20 cellular contexts compared by ENCODE assay signal in genomic region chr5:131685514-131686171, GRCh38. TPM values are rescaled to one million over a fixed set of nuclear protein-coding genes. Genes with fewer than 3 reads are reported as not detected.
DNase-seq lines count a peak whose midpoint lies in the region; ATAC-seq and TF ChIP-seq lines count a peak whose summit lies in the region.
"Had no signal": no experiment of that assay in that cellular context is flagged by ENCODE, and none has a peak within 500 bp of the region (broad histone marks: within the 10 kb centered on the region; RNA-seq: fewer than 3 reads in every experiment).

No MANE protein-coding gene starts in this region.

- POLR2A ChIA-PET in Panc1 (lab: Charles Lee), result no interaction called here

- H3K36me3 Mint-ChIP-seq in memory B cell, result peaks cover 21% of the 10 kb centered on the region

- BruUV-seq in Panc1 (replicated peaks; lab: Mats Ljungman, UMichigan), result no TSS peak

- no peak overlapping the region for H3K4me3 ChIP-seq in Panc1 (ENCODE audit: low read depth in 2 of 2, low read length in 2 of 2)
- H3K4me3 ChIP-seq in fibroblast of mammary gland (ENCODE audit: control insufficient read depth, low read depth, low read length), result no peak overlapping the region
- H3K4me3 ChIP-seq: PC-9, SK-N-MC had no signal

- no peak for DNase-seq in Panc1 (ENCODE audit: low read depth, low spot score)
- DNase-seq in fibroblast of mammary gland (ENCODE audit: low read depth), result peak; percentile 21
- no peak for DNase-seq in memory B cell (ENCODE audit: low spot score in 2 of 2)
- no peak for DNase-seq in NCI-H2107 (lab: John Stamatoyannopoulos, UW)
- no peak for DNase-seq in NCI-H1436 treated with DMSO at 0.1 percent for 48 hours (lab: John Stamatoyannopoulos, UW)
- DNase-seq: Calu3; CD4-positive, alpha-beta T cell; DMS53; H9; KG1; NCI-H1417 treated with DMSO at 0.1 percent for 48 hours; NCI-H2029 treated with DMSO at 0.1 percent for 48 hours; NCI-H748 treated with DMSO at 0.1 percent for 48 hours; PC-9 had no signal

- in situ Hi-C loops in Panc1 (cut with HindIII; ENCODE audit: low pct_unique_long_range_greater_than_20kb, low sequenced_read_pairs), result no loop called here

- H3K4me3 Mint-ChIP-seq in memory B cell, result no peak overlapping the region
- H3K4me3 Mint-ChIP-seq: B cell; CD4-positive, alpha-beta T cell; H9 had no signal

- peak; percentile 42; the same call in 1 of the 2 replicates for ATAC-seq in Panc1
- no peak for ATAC-seq in memory B cell (ENCODE audit: low read depth)
- no peak for ATAC-seq in HG02763 (IDR thresholded peaks at IDR 0.05; ENCODE audit: unreplicated experiment)
- ATAC-seq in GM21786 (IDR thresholded peaks at IDR 0.05; ENCODE audit: unreplicated experiment), result no peak

- H3K27ac Mint-ChIP-seq in memory B cell, result peak overlapping the region; percentile 73
- H3K27ac Mint-ChIP-seq: B cell; CD4-positive, alpha-beta T cell; H9 had no signal

- intact Hi-C loops in Panc1 (cut with micrococcal nuclease; ENCODE audit: unreplicated experiment), result no loop called here

- H3K4me1 Mint-ChIP-seq in memory B cell, result peaks cover 6% of the 10 kb centered on the region

- H3K27ac ChIP-seq in C4-2B (peak overlapping the region; percentile 68), Panc1 (ENCODE audit: low read length) (no peak overlapping the region)
- H3K27ac ChIP-seq: HL-60, PC-9, SK-N-MC had no signal

- H3K4me1 ChIP-seq in Panc1 (ENCODE audit: control insufficient read depth, insufficient read depth, low read length), result no peaks in the 10 kb centered on the region

- no peak for TF ChIP-seq CTCF in C4-2B (conservative IDR thresholded peaks at IDR 0.05)
- TF ChIP-seq CTCF in Panc1 (IDR thresholded peaks at IDR 0.05), result no peak
- TF ChIP-seq CTCF in fibroblast of mammary gland (conservative IDR thresholded peaks at IDR 0.05; ENCODE audit: control insufficient read depth, insufficient read depth, low read depth, low read length), result no peak

- H3K36me3 ChIP-seq in Panc1 (ENCODE audit: control insufficient read depth, insufficient read depth, low read length), result no peaks in the 10 kb centered on the region

- H3K27me3 Mint-ChIP-seq in memory B cell, result no peaks in the 10 kb centered on the region
- H3K27me3 Mint-ChIP-seq: B cell; CD4-positive, alpha-beta T cell had no signal

- no peaks in the 10 kb centered on the region for H3K9me3 ChIP-seq in Panc1 (ENCODE audit: control insufficient read depth, insufficient read depth, low read depth, low read length)

- H3K9me3 Mint-ChIP-seq in memory B cell, result peaks cover 3% of the 10 kb centered on the region
- H3K9me3 Mint-ChIP-seq: H9 had no signal

- H3K27me3 ChIP-seq in Panc1 (ENCODE audit: control insufficient read depth, insufficient read depth, low read length), result no peaks in the 10 kb centered on the region

- CTCF ChIA-PET in Panc1 (lab: Charles Lee), result no interaction called here

RNA-seq across cellular contexts. Expression of gene RAPGEF6, which starts 50.6 kb away (rescaled TPM):
- 25.0 TPM for total RNA-seq in Panc1 (2021; ENCODE audit: unreplicated experiment)
- polyA plus RNA-seq in Panc1 (2012; ENCODE audit: insufficient read length), result 6.7 TPM
